In the genomic region with DNA sequence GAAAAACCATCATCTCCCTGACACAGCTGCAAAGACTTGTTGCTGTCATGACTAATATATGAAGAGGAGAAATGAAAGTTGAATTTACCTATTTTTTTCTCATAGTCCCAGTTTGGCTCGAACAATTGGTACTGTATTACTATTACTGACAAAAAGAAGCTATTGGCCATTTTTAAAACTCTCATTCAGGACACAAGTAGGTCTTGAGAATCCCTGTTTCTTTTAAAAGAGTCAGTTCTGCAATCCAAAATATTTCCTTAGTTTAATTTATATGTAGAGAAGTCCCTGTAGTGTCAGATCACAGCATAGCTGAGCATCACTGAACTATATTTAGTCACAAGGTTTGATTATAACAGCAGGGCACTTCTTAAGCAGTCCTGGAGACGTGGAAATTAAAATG, we compare ENCODE assay signal across 1 cellular context.
TF ChIP-seq lines count a peak whose summit lies in the region.

No MANE protein-coding gene starts in this region.

TF ChIP-seq in HepG2, 621 proteins besides CTCF, POLR2A, EP300 and RAD21:
- TF ChIP-seq ZSCAN12 (CRISPR knock-in tag; IDR thresholded peaks at IDR 0.05) (no peak), PCBP1 (IDR thresholded peaks at IDR 0.05; ENCODE audit: borderline replicate concordance, low read depth, low read length) (no peak), SP5 (CRISPR knock-in tag; IDR thresholded peaks at IDR 0.05; ENCODE audit: borderline replicate concordance, low read depth) (no peak), SAFB2 (CRISPR knock-in tag; IDR thresholded peaks at IDR 0.05; ENCODE audit: borderline replicate concordance, low read depth) (no peak), SATB2 (CRISPR knock-in tag; IDR thresholded peaks at IDR 0.05) (no peak), POLR2G (IDR thresholded peaks at IDR 0.05; ENCODE audit: low read depth, low read length) (no peak), KDM5A (IDR thresholded peaks at IDR 0.05; ENCODE audit: borderline replicate concordance, low read length) (no peak)
- TF ChIP-seq, protein P1, sequence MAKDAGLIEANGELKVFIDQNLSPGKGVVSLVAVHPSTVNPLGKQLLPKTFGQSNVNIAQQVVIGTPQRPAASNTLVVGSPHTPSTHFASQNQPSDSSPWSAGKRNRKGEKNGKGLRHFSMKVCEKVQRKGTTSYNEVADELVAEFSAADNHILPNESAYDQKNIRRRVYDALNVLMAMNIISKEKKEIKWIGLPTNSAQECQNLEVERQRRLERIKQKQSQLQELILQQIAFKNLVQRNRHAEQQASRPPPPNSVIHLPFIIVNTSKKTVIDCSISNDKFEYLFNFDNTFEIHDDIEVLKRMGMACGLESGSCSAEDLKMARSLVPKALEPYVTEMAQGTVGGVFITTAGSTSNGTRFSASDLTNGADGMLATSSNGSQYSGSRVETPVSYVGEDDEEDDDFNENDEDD (CRISPR knock-in tag; IDR thresholded peaks at IDR 0.05; ENCODE audit: borderline replicate concordance), result no peak
- TF ChIP-seq, protein P2, sequence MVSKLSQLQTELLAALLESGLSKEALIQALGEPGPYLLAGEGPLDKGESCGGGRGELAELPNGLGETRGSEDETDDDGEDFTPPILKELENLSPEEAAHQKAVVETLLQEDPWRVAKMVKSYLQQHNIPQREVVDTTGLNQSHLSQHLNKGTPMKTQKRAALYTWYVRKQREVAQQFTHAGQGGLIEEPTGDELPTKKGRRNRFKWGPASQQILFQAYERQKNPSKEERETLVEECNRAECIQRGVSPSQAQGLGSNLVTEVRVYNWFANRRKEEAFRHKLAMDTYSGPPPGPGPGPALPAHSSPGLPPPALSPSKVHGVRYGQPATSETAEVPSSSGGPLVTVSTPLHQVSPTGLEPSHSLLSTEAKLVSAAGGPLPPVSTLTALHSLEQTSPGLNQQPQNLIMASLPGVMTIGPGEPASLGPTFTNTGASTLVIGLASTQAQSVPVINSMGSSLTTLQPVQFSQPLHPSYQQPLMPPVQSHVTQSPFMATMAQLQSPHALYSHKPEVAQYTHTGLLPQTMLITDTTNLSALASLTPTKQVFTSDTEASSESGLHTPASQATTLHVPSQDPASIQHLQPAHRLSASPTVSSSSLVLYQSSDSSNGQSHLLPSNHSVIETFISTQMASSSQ (IDR thresholded peaks at IDR 0.05; ENCODE audit: low read depth), result no peak
- TF ChIP-seq, protein P2 (CRISPR knock-in tag; IDR thresholded peaks at IDR 0.05; ENCODE audit: borderline replicate concordance), result no peak
- TF ChIP-seq, protein P3, sequence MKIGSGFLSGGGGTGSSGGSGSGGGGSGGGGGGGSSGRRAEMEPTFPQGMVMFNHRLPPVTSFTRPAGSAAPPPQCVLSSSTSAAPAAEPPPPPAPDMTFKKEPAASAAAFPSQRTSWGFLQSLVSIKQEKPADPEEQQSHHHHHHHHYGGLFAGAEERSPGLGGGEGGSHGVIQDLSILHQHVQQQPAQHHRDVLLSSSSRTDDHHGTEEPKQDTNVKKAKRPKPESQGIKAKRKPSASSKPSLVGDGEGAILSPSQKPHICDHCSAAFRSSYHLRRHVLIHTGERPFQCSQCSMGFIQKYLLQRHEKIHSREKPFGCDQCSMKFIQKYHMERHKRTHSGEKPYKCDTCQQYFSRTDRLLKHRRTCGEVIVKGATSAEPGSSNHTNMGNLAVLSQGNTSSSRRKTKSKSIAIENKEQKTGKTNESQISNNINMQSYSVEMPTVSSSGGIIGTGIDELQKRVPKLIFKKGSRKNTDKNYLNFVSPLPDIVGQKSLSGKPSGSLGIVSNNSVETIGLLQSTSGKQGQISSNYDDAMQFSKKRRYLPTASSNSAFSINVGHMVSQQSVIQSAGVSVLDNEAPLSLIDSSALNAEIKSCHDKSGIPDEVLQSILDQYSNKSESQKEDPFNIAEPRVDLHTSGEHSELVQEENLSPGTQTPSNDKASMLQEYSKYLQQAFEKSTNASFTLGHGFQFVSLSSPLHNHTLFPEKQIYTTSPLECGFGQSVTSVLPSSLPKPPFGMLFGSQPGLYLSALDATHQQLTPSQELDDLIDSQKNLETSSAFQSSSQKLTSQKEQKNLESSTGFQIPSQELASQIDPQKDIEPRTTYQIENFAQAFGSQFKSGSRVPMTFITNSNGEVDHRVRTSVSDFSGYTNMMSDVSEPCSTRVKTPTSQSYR (CRISPR knock-in tag; IDR thresholded peaks at IDR 0.05; ENCODE audit: borderline replicate concordance), result no peak
